Comparison of ENCODE assay signal across 10 cellular contexts in the genomic region with DNA sequence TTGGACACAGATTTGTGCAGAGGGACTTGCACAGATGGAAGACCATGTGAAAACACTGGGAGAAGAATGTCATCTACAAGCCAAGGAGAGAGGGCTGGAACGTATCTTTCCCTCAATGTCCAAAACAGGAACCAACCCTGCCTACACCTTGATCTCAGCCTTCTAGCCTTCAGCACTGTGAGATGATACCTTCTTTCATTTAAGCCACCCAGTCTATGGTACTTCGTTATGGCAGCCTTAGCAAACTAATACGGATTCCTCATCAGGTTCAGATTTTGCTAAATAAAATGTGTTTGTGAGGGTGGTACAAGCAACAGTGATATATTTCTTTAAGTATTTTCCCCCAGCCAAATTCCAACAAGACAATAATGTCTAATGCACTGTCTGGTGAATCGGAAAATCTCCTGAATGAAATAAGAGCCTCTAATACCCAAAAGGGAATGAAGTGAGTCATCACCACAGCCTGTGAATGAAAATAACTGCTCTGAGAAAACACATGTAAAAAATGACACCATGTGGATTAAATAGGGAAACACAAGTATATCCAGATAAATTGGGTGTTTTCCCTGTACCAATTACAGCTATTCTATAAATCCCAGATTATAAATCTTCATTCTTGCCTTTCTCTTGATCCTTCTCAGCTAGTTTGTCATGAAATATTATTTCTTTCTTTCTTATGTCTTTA.
DNase-seq lines count a peak whose midpoint lies in the region; ATAC-seq and TF ChIP-seq lines count a peak whose summit lies in the region.
"Had no signal": no experiment of that assay in that cellular context is flagged by ENCODE, and none has a peak within 500 bp of the region (broad histone marks: within the 10 kb centered on the region; RNA-seq: fewer than 3 reads in every experiment).

No MANE protein-coding gene starts in this region.

- H3K27me3 ChIP-seq in heart left ventricle (no peaks in the 10 kb centered on the region), right cardiac atrium (ENCODE audit: control insufficient read depth, insufficient read depth) (peaks cover 2% of the 10 kb centered on the region), upper lobe of right lung (no peaks in the 10 kb centered on the region)
- H3K27me3 ChIP-seq: upper lobe of left lung had no signal

- H3K27ac ChIP-seq in heart left ventricle, result no peak overlapping the region
- no peak overlapping the region for H3K27ac ChIP-seq in VCaP
- no peak overlapping the region for H3K27ac ChIP-seq in right cardiac atrium (ENCODE audit: low read length)
- no peak overlapping the region for H3K27ac ChIP-seq in upper lobe of right lung
- H3K27ac ChIP-seq: upper lobe of left lung had no signal

- DNase-seq in heart left ventricle (no peak), Right ventricle myocardium inferior (ENCODE audit: missing footprints) (no peak), right cardiac atrium (no peak), upper lobe of right lung (no peak), islet precursor cell (no peak), HUDEP-2 (lab: John Stamatoyannopoulos, UW; ENCODE audit: unreplicated experiment in 76 of 76) (no peak)
- DNase-seq: AML-193, upper lobe of left lung had no signal

- TF ChIP-seq CTCF in heart left ventricle (IDR thresholded peaks at IDR 0.05) (peak in 4 of 12 donors; percentile 18 to 40 (median 30)), VCaP (conservative IDR thresholded peaks at IDR 0.05) (peak; percentile 19; the same call in 1 of the 2 replicates), upper lobe of right lung (IDR thresholded peaks at IDR 0.05) (peak; percentile 5)

- 59 to 78% (median 68%) methylated on average over 4 of the region's 4 CpGs for WGBS in heart left ventricle, 4 donors
- WGBS in right cardiac atrium, result 56% methylated on average over 4 of the region's 4 CpGs

- ATAC-seq in heart left ventricle (peak in 3 of 4 donors; percentile 51 to 84 (median 73)), Right ventricle myocardium inferior (no peak), right cardiac atrium (peak; percentile 56 to 78), upper lobe of right lung (no peak), HG02642 (IDR thresholded peaks at IDR 0.05; ENCODE audit: poor library complexity, unreplicated experiment) (no peak)

- peaks cover 0 to 10% (median 0%) of the 10 kb centered on the region in 12 donors for H3K4me1 ChIP-seq in heart left ventricle
- H3K4me1 ChIP-seq in right cardiac atrium (ENCODE audit: control insufficient read depth, insufficient read depth, low read length), result no peaks in the 10 kb centered on the region
- H3K4me1 ChIP-seq in upper lobe of right lung, result no peaks in the 10 kb centered on the region
- H3K4me1 ChIP-seq: upper lobe of left lung had no signal

- H3K9me3 ChIP-seq in heart left ventricle, result no peaks in the 10 kb centered on the region
- peaks cover 2% of the 10 kb centered on the region for H3K9me3 ChIP-seq in right cardiac atrium (ENCODE audit: control insufficient read depth, low read length)
- H3K9me3 ChIP-seq in upper lobe of right lung, result no peaks in the 10 kb centered on the region
- H3K9me3 ChIP-seq: upper lobe of left lung had no signal

- intact Hi-C loops in heart left ventricle (cut with DNase I) (no loop called here), Right ventricle myocardium inferior (cut with DNase I) (no loop called here), right cardiac atrium (cut with DNase I) (no loop called here), upper lobe of right lung (cut with DNase I) (no loop called here)

- no peak for TF ChIP-seq POLR2A in heart left ventricle (IDR thresholded peaks at IDR 0.05)

- H3K4me3 ChIP-seq in heart left ventricle (no peak overlapping the region), right cardiac atrium (ENCODE audit: low read length) (no peak overlapping the region), upper lobe of right lung (no peak overlapping the region)
- H3K4me3 ChIP-seq: upper lobe of left lung had no signal

- H3K36me3 ChIP-seq in heart left ventricle (no peaks in the 10 kb centered on the region), upper lobe of right lung (no peaks in the 10 kb centered on the region)
- H3K36me3 ChIP-seq: upper lobe of left lung had no signal

Comparison
In these comparisons a context has a peak if more than half of its experiments do, and no peak if none do; other contexts are left out.
1. ATAC-seq: peak in heart left ventricle (3 of 4) and right cardiac atrium (2 of 2); none in Right ventricle myocardium inferior (single experiment), upper lobe of right lung (single experiment) and HG02642 (single experiment).